In the genomic region with DNA sequence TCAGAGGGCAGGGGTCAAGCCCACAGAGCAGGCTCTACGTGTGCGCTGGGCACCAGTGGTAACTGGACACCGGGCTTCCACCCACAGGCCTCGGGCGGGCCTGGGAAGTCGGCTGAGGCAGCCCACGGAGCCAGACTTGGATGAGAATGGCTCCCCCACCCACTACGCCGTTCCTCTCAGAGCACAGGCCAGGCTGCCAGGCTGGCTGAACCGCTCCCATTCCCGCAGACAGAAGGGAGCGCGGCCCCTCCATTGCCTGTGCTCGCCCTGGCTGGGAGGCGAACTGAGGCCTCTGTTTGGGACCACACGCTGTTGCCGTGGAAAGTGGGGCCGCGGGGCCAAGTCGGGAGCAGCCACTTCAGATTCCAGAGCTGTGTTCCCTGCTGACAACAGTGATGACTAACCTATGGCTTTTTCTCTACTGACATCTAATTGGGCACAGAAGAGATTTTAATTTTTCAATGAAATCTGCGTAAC, we compare ENCODE assay signal across 9 cellular contexts.
DNase-seq lines count a peak whose midpoint lies in the region; ATAC-seq and TF ChIP-seq lines count a peak whose summit lies in the region.
"Had no signal": no experiment of that assay in that cellular context is flagged by ENCODE, and none has a peak within 500 bp of the region (broad histone marks: within the 10 kb centered on the region; RNA-seq: fewer than 3 reads in every experiment).

No MANE protein-coding gene starts in this region.

- peak overlapping the region; percentile 82 for H3K27ac ChIP-seq in AG04450 (ENCODE audit: low read depth, low read length)
- peak overlapping the region; percentile 98 to 99 for H3K27ac ChIP-seq in ascending aorta
- H3K27ac ChIP-seq in psoas muscle, result peak overlapping the region; percentile 86

- no peak overlapping the region for H3K4me3 ChIP-seq in AG04450 (ENCODE audit: low read depth, low read length)
- peak overlapping the region in 1 of 2 donors; percentile 8 for H3K4me3 ChIP-seq in ascending aorta
- H3K4me3 ChIP-seq in psoas muscle, result no peak overlapping the region

- H3K27me3 ChIP-seq in AG04450 (ENCODE audit: control insufficient read depth, insufficient read depth, low read length) (no peaks in the 10 kb centered on the region), ascending aorta (no peaks in the 10 kb centered on the region), psoas muscle (ENCODE audit: insufficient read depth in 3 of 3, low read length in 2 of 3) (no peaks in the 10 kb centered on the region)

- ATAC-seq in left ventricle myocardium superior, result peak; percentile 47
- ATAC-seq in psoas muscle, result peak in 3 of 4 donors; percentile 18 to 31 (median 24)
- no peak for ATAC-seq in GM21526 (IDR thresholded peaks at IDR 0.05; ENCODE audit: low FRiP score, unreplicated experiment)

- CTCF ChIA-PET in AG04450 (lab: Charles Lee), result interaction anchor here (1.3 to 4.7 kb wide), 3 partner anchors 22 to 162 kb away, joined by 3 to 25 read pairs (median 7); no protein-coding TSS in a partner anchor

- POLR2A ChIA-PET in AG04450 (lab: Yijun Ruan, JAX), result interaction anchor here (0.8 to 0.9 kb wide), 2 partner anchors 47 to 147 kb away, joined by 3 read pairs; no protein-coding TSS in a partner anchor

- H3K36me3 ChIP-seq in ascending aorta (peaks cover 77 to 80% of the 10 kb centered on the region in 2 donors), psoas muscle (ENCODE audit: insufficient read depth in 1 of 2, low read depth in 1 of 2) (peaks cover 0 to 88% of the 10 kb centered on the region in 2 donors)

- H3K9me3 ChIP-seq in AG04450 (ENCODE audit: control insufficient read depth, insufficient read depth, low read length), result no peaks in the 10 kb centered on the region; the same call in 1 of the 2 replicates
- no peaks in the 10 kb centered on the region for H3K9me3 ChIP-seq in ascending aorta
- H3K9me3 ChIP-seq in psoas muscle, result no peaks in the 10 kb centered on the region

- WGBS in psoas muscle, 3 donors, result 44 to 62% (median 53%) methylated on average over 21 of the region's 21 CpGs

- no peak for DNase-seq in AG04450 (ENCODE audit: low read depth, low spot score)
- peak in 1 of 2 donors; percentile 89 for DNase-seq in ascending aorta (ENCODE audit: low spot score in 2 of 2)
- peak; percentile 85 for DNase-seq in left ventricle myocardium superior
- DNase-seq in psoas muscle, result peak in 1 of 2 donors; percentile 73
- DNase-seq in NCI-H2171 (lab: John Stamatoyannopoulos, UW), result no peak
- DNase-seq in SHP77 (lab: John Stamatoyannopoulos, UW), result no peak
- DNase-seq in activated T-cell treated with anti-CD3 and anti-CD28 coated beads for 4 hours, result no peak
- DNase-seq: mesendoderm had no signal

- intact Hi-C loops in ascending aorta (cut with DNase I) (loop anchor here (2.0 kb wide), 1 partner anchor 147 kb away; no protein-coding TSS in a partner anchor), left ventricle myocardium superior (cut with micrococcal nuclease) (loop anchor here (5.0 kb wide), 1 partner anchor 63 kb away; the partner anchor contains the start of gene MYH9), psoas muscle (cut with DNase I) (no loop called here)

- TF ChIP-seq CTCF in AG04450 (IDR thresholded peaks at IDR 0.05; ENCODE audit: low read depth, low read length), result no peak
- TF ChIP-seq CTCF in ascending aorta (IDR thresholded peaks at IDR 0.05), result no peak
- TF ChIP-seq CTCF in psoas muscle (IDR thresholded peaks at IDR 0.05), result no peak

- H3K4me1 ChIP-seq in ascending aorta (peaks cover 47 to 78% of the 10 kb centered on the region in 2 donors), psoas muscle (peaks cover 52% of the 10 kb centered on the region)

Comparison
In these comparisons a context has a peak if more than half of its experiments do, and no peak if none do; other contexts are left out.
1. intact Hi-C loops: an anchor here in ascending aorta (2.0 kb wide) and left ventricle myocardium superior (5.0 kb wide); none called in psoas muscle.